Comparison of ENCODE assay signal across 17 cellular contexts in genomic region chr4:48042979-48043461, GRCh38. TPM values are rescaled to one million over a fixed set of nuclear protein-coding genes. Genes with fewer than 3 reads are reported as not detected.
DNase-seq lines count a peak whose midpoint lies in the region; ATAC-seq, FAIRE-seq and TF ChIP-seq lines count a peak whose summit lies in the region.
"Had no signal": no experiment of that assay in that cellular context is flagged by ENCODE, and none has a peak within 500 bp of the region (broad histone marks: within the 10 kb centered on the region; RNA-seq: fewer than 3 reads in every experiment).

No MANE protein-coding gene starts in this region.

- no peaks in the 10 kb centered on the region for H3K9me3 Mint-ChIP-seq in neural progenitor cell
- H3K9me3 Mint-ChIP-seq: memory B cell had no signal

- peak; percentile 26 for DNase-seq in GM12865 (ENCODE audit: low read depth)
- peak; percentile 21 for DNase-seq in H4 (ENCODE audit: low spot score)
- DNase-seq in GM12878 (ENCODE audit: low read depth, low spot score) = no peak
- DNase-seq in neural progenitor cell (ENCODE audit: low spot score) = no peak
- no peak for DNase-seq in stimulated activated CD4-positive, alpha-beta T cell treated with anti-CD3 and anti-CD28 coated beads, Interleukin-15, amount 100 ng/mL, for 24 hours
- DNase-seq in posterior cingulate gyrus = no peak
- DNase-seq in ascending aorta (ENCODE audit: low spot score in 2 of 2) = no peak
- DNase-seq: activated CD4-positive, alpha-beta T cell treated with anti-CD3 and anti-CD28 coated beads for 4 hours; activated T-cell treated with anti-CD3 and anti-CD28 coated beads, Interleukin-2, amount 50 U/mL, for 1 hour; BE2C; DMS79; foreskin melanocyte; Right ventricle myocardium superior; stimulated activated naive CD4-positive, alpha-beta T cell treated with Interleukin-2 at 50 U/mL for 16 hours had no signal

- H3F3A ChIP-seq in neural progenitor cell (ENCODE audit: low read depth) = peaks cover 15% of the 10 kb centered on the region

- SMC1A ChIA-PET in GM12878 (lab: Charles Lee; ENCODE audit: uncharacterized antibody, unreplicated experiment) = interaction anchor here (1.4 to 11.7 kb wide), 4 partner anchors 10 to 39 kb away, joined by 4 to 268 read pairs (median 9); no protein-coding TSS in a partner anchor

- no peak for TF ChIP-seq RAD21 in GM12878 (IDR thresholded peaks at IDR 0.05; ENCODE audit: insufficient read depth, low read depth, low read length)

- H3K4me3 ChIP-seq in GM12865 (ENCODE audit: low read depth, low read length) (no peak overlapping the region), GM12878 (peak overlapping the region; percentile 6; the same call in 1 of the 2 replicates), neural progenitor cell (no peak overlapping the region), ascending aorta (no peak overlapping the region)
- H3K4me3 ChIP-seq: skin epidermis had no signal

- FAIRE-seq in GM12878 (lab: Jason Lieb, UNC) = no peak

- no peaks in the 10 kb centered on the region for H3K79me2 ChIP-seq in GM12878 (ENCODE audit: control insufficient read depth, insufficient read depth, low read length)
- no peaks in the 10 kb centered on the region for H3K79me2 ChIP-seq in neural progenitor cell (ENCODE audit: low read depth)

- in situ Hi-C loops in GM12878 (cut with MboI) = no loop called here

- H3K27me3 ChIP-seq in GM12878 (replicated peaks in 1 of 2; ENCODE audit: control insufficient read depth in 2 of 2, insufficient read depth in 2 of 2, low read length in 1 of 2) = no peaks in the 10 kb centered on the region
- no peaks in the 10 kb centered on the region for H3K27me3 ChIP-seq in neural progenitor cell
- no peaks in the 10 kb centered on the region for H3K27me3 ChIP-seq in ascending aorta

- H2AFZ ChIP-seq in GM12878 (ENCODE audit: control insufficient read depth, low read depth, low read length) (no peak overlapping the region), neural progenitor cell (replicated peaks) (peak overlapping the region; percentile 35)

- CTCF ChIA-PET in GM12878 (lab: Yijun Ruan, JAX) = interaction anchor here (0.9 to 2.7 kb wide), 4 partner anchors 10 to 232 kb away, joined by 3 to 24 read pairs (median 4); no protein-coding TSS in a partner anchor

- no peak for TF ChIP-seq POLR2A in GM12878 (IDR thresholded peaks at IDR 0.05; ENCODE audit: low read depth, low read length)

- peak; percentile 10 for ATAC-seq in GM12878

- RAD21 ChIA-PET in GM12878 (lab: Charles Lee; ENCODE audit: unreplicated experiment) = interaction anchor here (1.0 to 7.4 kb wide), 3 partner anchors 8 to 44 kb away, joined by 3 to 121 read pairs (median 5); no protein-coding TSS in a partner anchor

- intact Hi-C loops in GM12878 (cut with micrococcal nuclease; ENCODE audit: unreplicated experiment) (loop anchor here (10.0 kb wide), 1 partner anchor 528 kb away; no protein-coding TSS in a partner anchor), posterior cingulate gyrus (cut with DNase I) (loop anchor here (10.0 kb wide), 1 partner anchor 58 kb away; no protein-coding TSS in a partner anchor), ascending aorta (cut with DNase I) (no loop called here)

- no peaks in the 10 kb centered on the region for H4K20me1 ChIP-seq in GM12878 (ENCODE audit: control insufficient read depth, insufficient read depth)
- no peaks in the 10 kb centered on the region for H4K20me1 ChIP-seq in neural progenitor cell (ENCODE audit: low read depth)

- TF ChIP-seq EP300 in GM12878 (IDR thresholded peaks at IDR 0.05; ENCODE audit: borderline replicate concordance in 1 of 2, control insufficient read depth in 1 of 2, low read depth in 2 of 2, low read length in 2 of 2) = peak in 1 of 2 experiments; percentile 19; a peak in 1 of 4 replicates

- WGBS in GM12878 (ENCODE audit: insufficient coverage, insufficient replicate concordance, low lambda C conversion rate, missing lambda C conversion rate) = 3% methylated on average over 3 of the region's 3 CpGs

- no peak overlapping the region for H3K27ac Mint-ChIP-seq in neural progenitor cell
- H3K27ac Mint-ChIP-seq: memory B cell had no signal

- H3K36me3 Mint-ChIP-seq in neural progenitor cell = no peaks in the 10 kb centered on the region
- H3K36me3 Mint-ChIP-seq: memory B cell had no signal

- no peaks in the 10 kb centered on the region for H3K36me3 ChIP-seq in GM12878 (ENCODE audit: control insufficient read depth in 2 of 2, insufficient read depth in 2 of 2, low read length in 1 of 2)
- H3K36me3 ChIP-seq in neural progenitor cell = no peaks in the 10 kb centered on the region
- no peaks in the 10 kb centered on the region for H3K36me3 ChIP-seq in ascending aorta
- H3K36me3 ChIP-seq: BE2C had no signal

- H3K27ac ChIP-seq in GM12878 (ENCODE audit: control insufficient read depth, insufficient read depth) (peak overlapping the region; percentile 61), neural progenitor cell (no peak overlapping the region), ascending aorta (no peak overlapping the region)
- H3K27ac ChIP-seq: skin epidermis had no signal

- H3K4me3 Mint-ChIP-seq in neural progenitor cell = no peak overlapping the region
- H3K4me3 Mint-ChIP-seq: memory B cell had no signal

- TF ChIP-seq CTCF in GM12865 (IDR thresholded peaks at IDR 0.05; ENCODE audit: insufficient read depth, low read depth, low read length, missing control alignments) (no peak), GM12878 (IDR thresholded peaks at IDR 0.05 in 2 of 3, conservative IDR thresholded peaks at IDR 0.05 in 1 of 3; ENCODE audit: control insufficient read depth in 2 of 3, extremely low read depth in 1 of 3, insufficient read depth in 1 of 3, low read depth in 3 of 3, low read length in 3 of 3) (no peak), neural progenitor cell (IDR thresholded peaks at IDR 0.05) (no peak), ascending aorta (IDR thresholded peaks at IDR 0.05) (no peak)

- H3K4me2 ChIP-seq in GM12878 (ENCODE audit: control insufficient read depth, insufficient read depth) (peak overlapping the region; percentile 47; the same call in 1 of the 2 replicates), neural progenitor cell (no peak overlapping the region)

- POLR2A ChIA-PET in GM12878 (lab: Charles Lee) = interaction anchor here (1.0 to 1.6 kb wide), 2 partner anchors 9 to 16 kb away, joined by 3 to 6 read pairs; no protein-coding TSS in a partner anchor

- peaks cover 3% of the 10 kb centered on the region for H3K27me3 Mint-ChIP-seq in neural progenitor cell (ENCODE audit: insufficient read depth, low read depth)

- H3K4me1 ChIP-seq in GM12878 (ENCODE audit: control insufficient read depth, insufficient read depth, low read length) (peaks cover 64% of the 10 kb centered on the region), neural progenitor cell (peaks cover 12% of the 10 kb centered on the region), ascending aorta (no peaks in the 10 kb centered on the region)
- H3K4me1 ChIP-seq: BE2C had no signal

- H3K9me3 ChIP-seq in GM12878 (replicated peaks; ENCODE audit: control insufficient read depth, insufficient read depth, low read length) = no peaks in the 10 kb centered on the region
- no peaks in the 10 kb centered on the region for H3K9me3 ChIP-seq in neural progenitor cell (ENCODE audit: low read depth)
- H3K9me3 ChIP-seq in ascending aorta = no peaks in the 10 kb centered on the region
- H3K9me3 ChIP-seq: BE2C had no signal

- H3K9ac ChIP-seq in GM12878 (ENCODE audit: control insufficient read depth, insufficient read depth, low read length) (no peak overlapping the region), neural progenitor cell (no peak overlapping the region)

- no TSS peak for BruUV-seq in GM12878 (replicated peaks; lab: Mats Ljungman, UMichigan)

- peaks cover 10% of the 10 kb centered on the region for H3K4me1 Mint-ChIP-seq in neural progenitor cell

RNA-seq across cellular contexts. Expression of gene NIPAL1, which starts 26.4 kb away (rescaled TPM):
- total RNA-seq in H4 (2014; rRNA removed; shearing (Covaris generic)) = 0.37 and 1.5 TPM in 2 replicates
- total RNA-seq in GM12878 (2013; cell fraction: nucleolus; rRNA removed) = 12.6 and 12.7 TPM in 2 replicates
- total RNA-seq in GM12878 (2014; rRNA removed) = 5.1 and 7.8 TPM in 2 replicates
- 9.3 and 9.7 TPM in 2 replicates for total RNA-seq in GM12878 (2014; rRNA removed; fragmentation: Illumina TruSeq; extraction: Trizol)
- total RNA-seq in GM12878 (2021) = 8.7 and 10.0 TPM in 2 replicates
- polyA plus RNA-seq in GM12878 (2011; ENCODE audit: low read depth) = 1.2 TPM
- 0.46 and 0.62 TPM in 2 replicates for polyA plus RNA-seq in GM12878 (2011; rRNA removed)
- 0.30 and 0.39 TPM in 2 replicates for polyA plus RNA-seq in GM12878 (2011; cell fraction: cytosol; rRNA removed)
- polyA plus RNA-seq in GM12878 (2011; cell fraction: nucleus; rRNA removed) = 0.78 and 0.82 TPM in 2 replicates
- polyA plus RNA-seq in GM12878 (2012) = 1.7 and 2.6 TPM in 2 replicates
- 8.8 and 10.3 TPM in 2 replicates for polyA plus RNA-seq in GM12878 (2014; fragmentation: Illumina TruSeq; extraction: Trizol)
- polyA plus RNA-seq in GM12878 (2014; fragmentation: Nextera tagmentation; extraction: Ambion mirVana) = 1 to 10 TPM; 1.1 to 2.0 TPM
- 4.7 and 5.4 TPM in 2 replicates for polyA plus RNA-seq in GM12878 (2014; rRNA removed)
- polyA plus RNA-seq in GM12878 (2016; fragmentation: Nextera tagmentation; extraction: Ambion mirVana) = 1 to 10 TPM; 6.6 to 7.2 TPM
- polyA minus RNA-seq in GM12878 (2011; rRNA and poly(A)+ RNA removed) = 0.21 and 0.80 TPM in 2 replicates
- polyA minus RNA-seq in GM12878 (2011; cell fraction: cytosol; rRNA and poly(A)+ RNA removed) = 1.2 TPM in 1 of 2 replicates, not detected in the other
- polyA minus RNA-seq in GM12878 (2011; cell fraction: nucleus; rRNA and poly(A)+ RNA removed) = 0.73 and 1.5 TPM in 2 replicates
- 0.84 and 1.2 TPM in 2 replicates for total RNA-seq in neural progenitor cell (ENCODE audit: low replicate concordance)
- total RNA-seq in ascending aorta = 2.0 TPM

RNA-seq across cellular contexts. Expression of gene CNGA1, which starts 26.5 kb away (rescaled TPM):
- not detected in 2 replicates for total RNA-seq in H4 (2014; rRNA removed; shearing (Covaris generic))
- 4.8 and 5.0 TPM in 2 replicates for total RNA-seq in GM12878 (2013; cell fraction: nucleolus; rRNA removed)
- 8.7 and 14.2 TPM in 2 replicates for total RNA-seq in GM12878 (2014; rRNA removed)
- 4.5 and 4.7 TPM in 2 replicates for total RNA-seq in GM12878 (2014; rRNA removed; fragmentation: Illumina TruSeq; extraction: Trizol)
- 4.8 and 5.1 TPM in 2 replicates for total RNA-seq in GM12878 (2021)
- 1.4 TPM for polyA plus RNA-seq in GM12878 (2011; ENCODE audit: low read depth)
- polyA plus RNA-seq in GM12878 (2011; rRNA removed) = 0.32 and 0.38 TPM in 2 replicates
- 0.10 and 0.48 TPM in 2 replicates for polyA plus RNA-seq in GM12878 (2011; cell fraction: cytosol; rRNA removed)
- 0.20 and 0.30 TPM in 2 replicates for polyA plus RNA-seq in GM12878 (2011; cell fraction: nucleus; rRNA removed)
- polyA plus RNA-seq in GM12878 (2012) = 3.3 and 3.4 TPM in 2 replicates
- polyA plus RNA-seq in GM12878 (2014; fragmentation: Illumina TruSeq; extraction: Trizol) = 3.4 and 5.1 TPM in 2 replicates
- polyA plus RNA-seq in GM12878 (2014; fragmentation: Nextera tagmentation; extraction: Ambion mirVana) = 1 to 10 TPM; 7.9 to 8.9 TPM
- 6.0 and 6.9 TPM in 2 replicates for polyA plus RNA-seq in GM12878 (2014; rRNA removed)
- polyA plus RNA-seq in GM12878 (2016; fragmentation: Nextera tagmentation; extraction: Ambion mirVana) = 1 to 10 TPM; 3.9 to 5.1 TPM
- 0.95 TPM in 1 of 2 replicates, not detected in the other for polyA minus RNA-seq in GM12878 (2011; rRNA and poly(A)+ RNA removed)
- 1.0 TPM in 1 of 2 replicates, not detected in the other for polyA minus RNA-seq in GM12878 (2011; cell fraction: cytosol; rRNA and poly(A)+ RNA removed)
- polyA minus RNA-seq in GM12878 (2011; cell fraction: nucleus; rRNA and poly(A)+ RNA removed) = not detected in 2 replicates
- 0.37 and 1.5 TPM in 2 replicates for total RNA-seq in neural progenitor cell (ENCODE audit: low replicate concordance)
- not detected for total RNA-seq in ascending aorta
- total RNA-seq: T-helper 2 cell treated with Interferon-gamma antibody and Interleukin-4, amounts not matched to agents 100 ng/mL and 5 ng/mL, for 36 hours had no signal

Comparison
In these comparisons a context has a peak if more than half of its experiments do, and no peak if none do; other contexts are left out.
1. DNase-seq: peak in GM12865 (single experiment) and H4 (single experiment); none in GM12878 (single experiment), neural progenitor cell (single experiment), stimulated activated CD4-positive, alpha-beta T cell treated with anti-CD3 and anti-CD28 coated beads, Interleukin-15, amount 100 ng/mL, for 24 hours (single experiment), posterior cingulate gyrus (0 of 10) and ascending aorta (0 of 2).